19 cellular contexts compared by ENCODE assay signal in genomic region chr13:33326246-33326645, GRCh38.
"Had no signal": no experiment of that assay in that cellular context is flagged by ENCODE, and none has a peak within 500 bp of the region (broad histone marks: within the 10 kb centered on the region; RNA-seq: fewer than 3 reads in every experiment).

No MANE protein-coding gene starts in this region.

- H3K4me1 Mint-ChIP-seq: central memory CD8-positive, alpha-beta T cell had no signal

- H3K4me3 Mint-ChIP-seq: activated naive CD8-positive, alpha-beta T cell treated with anti-CD3 and anti-CD28 coated beads, Interleukin-2, amount 10 ng/mL, durations not matched to agents 7 days and 5 days; activated T-helper 1 cell treated with anti-CD3 and anti-CD28 coated beads, Interleukin-12 subunit alpha, Interleukin-12 subunit beta, Interleukin-2, Interleukin-4 antibody, amounts not matched to agents 30 ng/mL and 10 ng/mL and 1 ng/mL, durations not matched to agents 14 hours and 24 hours and 36 hours; central memory CD8-positive, alpha-beta T cell; effector memory CD8-positive, alpha-beta T cell; stimulated activated naive B cell treated with anti-CD40 and anti-IgM and Interleukin-4, amounts not matched to agents 10 μg/mL and 1 μg/mL and 100 μg/mL, for 72 hours; T-helper 2 cell treated with Interferon-gamma antibody and Interleukin-4, amounts not matched to agents 5 μg/mL and 100 μg/mL, for 36 hours had no signal

- DNase-seq: activated CD4-positive, alpha-beta T cell treated with anti-CD3 and anti-CD28 coated beads, Interleukin-2, amount 50 U/mL, for 1 hour; activated naive CD8-positive, alpha-beta T cell treated with anti-CD3 and anti-CD28 coated beads, Interleukin-2, amount 10 ng/mL, durations not matched to agents 7 days and 5 days; brain microvascular endothelial cell; cortex of kidney; effector memory CD8-positive, alpha-beta T cell; erythroblast; gastrocnemius medialis; heart left ventricle; midbrain; naive B cell; stimulated activated CD4-positive, alpha-beta T cell treated with anti-CD3 and anti-CD28 coated beads, Interleukin-15, amount 100 ng/mL, for 24 hours; stimulated activated CD4-positive, alpha-beta T cell treated with anti-CD3 and anti-CD28 coated beads, Interleukin-4, amount 100 ng/mL, for 1 hour; stimulated activated naive B cell treated with anti-CD40 and anti-IgM and Interleukin-4, amounts not matched to agents 10 μg/mL and 1 μg/mL and 100 μg/mL, for 72 hours; substantia nigra had no signal

- H3K36me3 Mint-ChIP-seq: activated naive CD8-positive, alpha-beta T cell treated with anti-CD3 and anti-CD28 coated beads, Interleukin-2, amount 10 ng/mL, durations not matched to agents 7 days and 5 days; naive B cell; stimulated activated naive B cell treated with anti-CD40 and anti-IgM and Interleukin-4, amounts not matched to agents 10 μg/mL and 1 μg/mL and 100 μg/mL, for 72 hours had no signal

- ATAC-seq: effector memory CD8-positive, alpha-beta T cell; gastrocnemius medialis; heart left ventricle; stimulated activated naive B cell treated with anti-CD40 and anti-IgM and Interleukin-4, amounts not matched to agents 10 μg/mL and 1 μg/mL and 100 μg/mL, for 72 hours had no signal

- H3K9me3 Mint-ChIP-seq: activated naive CD8-positive, alpha-beta T cell treated with anti-CD3 and anti-CD28 coated beads, Interleukin-2, amount 10 ng/mL, durations not matched to agents 7 days and 5 days; activated T-helper 1 cell treated with anti-CD3 and anti-CD28 coated beads, Interleukin-12 subunit alpha, Interleukin-12 subunit beta, Interleukin-2, Interleukin-4 antibody, amounts not matched to agents 30 ng/mL and 10 ng/mL and 1 ng/mL, durations not matched to agents 14 hours and 24 hours and 36 hours; central memory CD8-positive, alpha-beta T cell; effector memory CD8-positive, alpha-beta T cell; stimulated activated naive B cell treated with anti-CD40 and anti-IgM and Interleukin-4, amounts not matched to agents 10 μg/mL and 1 μg/mL and 100 μg/mL, for 72 hours; T-helper 2 cell treated with Interferon-gamma antibody and Interleukin-4, amounts not matched to agents 5 μg/mL and 100 μg/mL, for 36 hours had no signal

- H3K4me3 ChIP-seq: gastrocnemius medialis, skin epidermis, tibial nerve had no signal

- H3K9me3 ChIP-seq: gastrocnemius medialis, heart left ventricle, tibial nerve had no signal

- H3K36me3 ChIP-seq: brain microvascular endothelial cell, gastrocnemius medialis, heart left ventricle, tibial nerve had no signal

- H3K27ac Mint-ChIP-seq: activated naive CD8-positive, alpha-beta T cell treated with anti-CD3 and anti-CD28 coated beads, Interleukin-2, amount 10 ng/mL, durations not matched to agents 7 days and 5 days; activated T-helper 1 cell treated with anti-CD3 and anti-CD28 coated beads, Interleukin-12 subunit alpha, Interleukin-12 subunit beta, Interleukin-2, Interleukin-4 antibody, amounts not matched to agents 30 ng/mL and 10 ng/mL and 1 ng/mL, durations not matched to agents 14 hours and 24 hours and 36 hours; effector memory CD8-positive, alpha-beta T cell; stimulated activated naive B cell treated with anti-CD40 and anti-IgM and Interleukin-4, amounts not matched to agents 10 μg/mL and 1 μg/mL and 100 μg/mL, for 72 hours; T-helper 2 cell treated with Interferon-gamma antibody and Interleukin-4, amounts not matched to agents 5 μg/mL and 100 μg/mL, for 36 hours had no signal

- H3K27ac ChIP-seq: brain microvascular endothelial cell, gastrocnemius medialis, skin epidermis had no signal

- H3K27me3 ChIP-seq: brain microvascular endothelial cell, gastrocnemius medialis, heart left ventricle, tibial nerve had no signal

- H3K27me3 Mint-ChIP-seq: activated naive CD8-positive, alpha-beta T cell treated with anti-CD3 and anti-CD28 coated beads, Interleukin-2, amount 10 ng/mL, durations not matched to agents 7 days and 5 days; stimulated activated naive B cell treated with anti-CD40 and anti-IgM and Interleukin-4, amounts not matched to agents 10 μg/mL and 1 μg/mL and 100 μg/mL, for 72 hours had no signal
